In the genomic region with DNA sequence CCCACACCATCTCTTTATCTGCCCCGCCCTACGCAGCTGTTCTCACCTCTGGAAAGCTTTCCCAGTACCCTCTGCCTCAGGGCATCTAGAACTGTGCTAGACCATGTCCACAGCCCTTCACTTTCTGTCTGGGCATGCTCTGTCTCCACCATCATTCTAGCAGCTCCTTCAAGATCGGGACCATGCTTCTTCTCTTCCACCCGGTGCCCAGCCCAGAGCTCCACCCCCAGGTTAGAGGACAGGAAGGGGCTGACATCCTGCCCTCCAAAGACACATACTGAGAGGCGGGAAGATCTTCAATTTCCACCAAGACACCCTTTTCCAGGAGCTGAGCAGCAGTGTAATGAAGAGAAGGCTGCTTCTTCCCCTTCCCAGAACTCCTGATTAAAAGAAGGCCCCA, we compare ENCODE assay signal across 19 cellular contexts. TPM values are rescaled to one million over a fixed set of nuclear protein-coding genes. Genes with fewer than 3 reads are reported as not detected.
"Had no signal": no experiment of that assay in that cellular context is flagged by ENCODE, and none has a peak within 500 bp of the region (broad histone marks: within the 10 kb centered on the region; RNA-seq: fewer than 3 reads in every experiment).

No MANE protein-coding gene starts in this region.

- H3K27me3 ChIP-seq: heart right ventricle, stomach, vagina had no signal

- H3K36me3 ChIP-seq: thoracic aorta, vagina had no signal

- DNase-seq: activated CD4-positive, alpha-beta T cell treated with anti-CD3 and anti-CD28 coated beads, Interleukin-2, amount 50 U/mL, for 48 hours; activated CD8-positive, alpha-beta memory T cell treated with anti-CD3 and anti-CD28 coated beads, Interleukin-2, amount 50 U/mL, for 48 hours; aorta; heart right ventricle; islet precursor cell; mucosa of descending colon; stimulated activated CD4-positive, alpha-beta T cell treated with anti-CD3 and anti-CD28 coated beads, Interleukin-2, amount 100 ng/mL, for 48 hours; stomach had no signal

- ATAC-seq: activated CD4-positive, CD25-positive, alpha-beta regulatory T cell treated with anti-CD3 and anti-CD28 coated beads, Interleukin-2, amount 50 U/mL, for 24 hours; activated naive CD4-positive, alpha-beta T cell treated with anti-CD3 and anti-CD28 coated beads, Interleukin-2, amount 50 U/mL, for 72 hours; heart right ventricle; left lobe of liver; mucosa of descending colon; SK-N-SH treated with all-trans-retinoic acid at 6 μM for 48 hours had no signal

- H3K4me1 ChIP-seq: vagina had no signal

- H3K27ac Mint-ChIP-seq: nephron had no signal

- H3K9me3 Mint-ChIP-seq: activated naive CD4-positive, alpha-beta T cell treated with anti-CD3 and anti-CD28 coated beads, Interleukin-2, amount 50 U/mL, for 72 hours; nephron had no signal

- H3K4me3 Mint-ChIP-seq: nephron had no signal

- H3K9me3 ChIP-seq: heart right ventricle, mucosa of descending colon, stomach, thoracic aorta, vagina had no signal

- H3K4me3 ChIP-seq: heart right ventricle, mucosa of descending colon, stomach, thoracic aorta, vagina had no signal

- H3K27ac ChIP-seq: heart right ventricle, stomach, thoracic aorta, vagina had no signal

RNA-seq across cellular contexts. Expression of gene TTC24, which starts 51.3 kb away (rescaled TPM):
- total RNA-seq: bronchial epithelial cell, endothelial cell of umbilical vein, frontal cortex, left lobe of liver, osteoblast, thoracic aorta, vagina had no signal
